In the genomic region with DNA sequence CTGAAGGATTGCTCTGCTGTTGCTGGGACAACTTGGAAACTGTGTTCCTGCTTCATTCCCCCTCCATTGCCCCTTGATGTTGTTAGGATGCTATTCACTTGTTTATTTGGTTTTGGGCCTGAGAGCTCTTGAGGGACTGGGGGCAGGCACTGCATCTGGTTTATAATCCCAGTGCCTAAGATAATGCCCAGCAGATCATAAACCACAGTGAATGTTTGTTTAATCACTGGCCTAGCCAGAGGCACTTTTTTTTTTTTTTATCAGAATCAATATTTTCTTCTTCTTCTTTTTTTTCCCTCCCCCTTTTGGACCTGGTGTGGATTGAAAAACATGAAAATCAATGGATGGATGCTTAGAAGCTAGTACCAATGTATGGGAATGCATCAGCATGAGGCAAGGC, we compare ENCODE assay signal across 21 cellular contexts. TPM values are rescaled to one million over a fixed set of nuclear protein-coding genes. Genes with fewer than 3 reads are reported as not detected.
"Had no signal": no experiment of that assay in that cellular context is flagged by ENCODE, and none has a peak within 500 bp of the region (broad histone marks: within the 10 kb centered on the region; RNA-seq: fewer than 3 reads in every experiment).

No MANE protein-coding gene starts in this region.

- H3K4me3 Mint-ChIP-seq: effector memory CD8-positive, alpha-beta T cell; natural killer cell; T-cell; T-helper 2 cell treated with Interferon-gamma antibody and Interleukin-4, amounts not matched to agents 5 μg/mL and 100 μg/mL, for 36 hours had no signal

- H3K4me1 ChIP-seq: foreskin keratinocyte, lower lobe of right lung had no signal

- H3K9me3 ChIP-seq: heart left ventricle, left lung, lower lobe of right lung, spleen, tibial nerve had no signal

- H3K4me3 ChIP-seq: heart left ventricle, left lung, lower lobe of right lung, spleen, tibial nerve had no signal

- H3K27me3 ChIP-seq: heart left ventricle, left lung, spleen, tibial nerve had no signal

- H3K4me1 Mint-ChIP-seq: natural killer cell, T-cell had no signal

- DNase-seq: activated CD4-positive, alpha-beta T cell treated with anti-CD3 and anti-CD28 coated beads for 4 hours; activated CD4-positive, alpha-beta T cell treated with anti-CD3 and anti-CD28 coated beads, Interleukin-2, amount 50 U/mL, for 4 hours; activated gamma-delta T cell treated with Interleukin-2 at 50 U/mL for 16 hours; activated naive CD4-positive, alpha-beta T cell treated with anti-CD3 and anti-CD28 coated beads, Interleukin-2, amount 50 U/mL, for 16 hours; amygdala; caudate nucleus; cortex of kidney; effector memory CD8-positive, alpha-beta T cell; foreskin keratinocyte; heart left ventricle; hypothalamus; left lung; lower lobe of right lung; mesenchymal stem cell; natural killer cell; right cardiac atrium; spleen; stimulated activated naive CD4-positive, alpha-beta T cell treated with Interleukin-2 at 50 U/mL for 16 hours; T-cell had no signal

- H3K27ac Mint-ChIP-seq: effector memory CD8-positive, alpha-beta T cell; natural killer cell; T-cell; T-helper 2 cell treated with Interferon-gamma antibody and Interleukin-4, amounts not matched to agents 5 μg/mL and 100 μg/mL, for 36 hours had no signal

- H3K36me3 ChIP-seq: heart left ventricle, left lung, lower lobe of right lung, spleen, tibial nerve had no signal

- H3K36me3 Mint-ChIP-seq: natural killer cell, T-cell had no signal

- H3K9me3 Mint-ChIP-seq: effector memory CD8-positive, alpha-beta T cell; T-cell; T-helper 2 cell treated with Interferon-gamma antibody and Interleukin-4, amounts not matched to agents 5 μg/mL and 100 μg/mL, for 36 hours had no signal

- H3K27ac ChIP-seq: foreskin keratinocyte, heart left ventricle, left lung, lower lobe of right lung, spleen, tibial nerve had no signal

RNA-seq across cellular contexts. Expression of gene KCNS3, which starts 38.1 kb away (rescaled TPM):
- total RNA-seq: natural killer cell had no signal
